ENCODE assay signal across 9 cellular contexts in genomic region chr2:88329815-88330603, GRCh38.
A peak's percentile ranks its signal among the peaks of the same experiment; 100 is the strongest.
DNase-seq lines count a peak whose midpoint lies in the region; ATAC-seq, FAIRE-seq and TF ChIP-seq lines count a peak whose summit lies in the region.
"Had no signal": no experiment of that assay in that cellular context is flagged by ENCODE, and none has a peak within 500 bp of the region (broad histone marks: within the 10 kb centered on the region; RNA-seq: fewer than 3 reads in every experiment).

No MANE protein-coding gene starts in this region.

- H3K79me2 ChIP-seq in astrocyte (ENCODE audit: insufficient read depth, low read length): no peaks in the 10 kb centered on the region

- peak; percentile 69 for FAIRE-seq in HTR-8/SVneo (lab: Jason Lieb, UNC)
- FAIRE-seq in astrocyte (lab: Jason Lieb, UNC): no peak

- H3K4me1 ChIP-seq in astrocyte (ENCODE audit: insufficient read depth, low read length): no peaks in the 10 kb centered on the region

- peak overlapping the region; percentile 85 for H3K27ac Mint-ChIP-seq in astrocyte (ENCODE audit: unreplicated experiment)
- H3K27ac Mint-ChIP-seq in activated naive CD8-positive, alpha-beta T cell treated with anti-CD3 and anti-CD28 coated beads for 36 hours: no peak overlapping the region
- H3K27ac Mint-ChIP-seq: activated naive CD4-positive, alpha-beta T cell treated with anti-CD3 and anti-CD28 coated beads, Interleukin-2, amount 50 U/mL, for 72 hours had no signal

- H2AFZ ChIP-seq in astrocyte (ENCODE audit: low read depth, low read length): no peak overlapping the region

- H3K36me3 Mint-ChIP-seq in astrocyte (ENCODE audit: low read depth, unreplicated experiment): no peaks in the 10 kb centered on the region
- no peaks in the 10 kb centered on the region for H3K36me3 Mint-ChIP-seq in activated naive CD8-positive, alpha-beta T cell treated with anti-CD3 and anti-CD28 coated beads for 36 hours
- H3K36me3 Mint-ChIP-seq: activated naive CD4-positive, alpha-beta T cell treated with anti-CD3 and anti-CD28 coated beads, Interleukin-2, amount 50 U/mL, for 72 hours had no signal

- peak; percentile 89 for ATAC-seq in GM21619 (IDR thresholded peaks at IDR 0.05; ENCODE audit: unreplicated experiment)
- no peak for ATAC-seq in left cardiac atrium

- H3K27ac ChIP-seq in astrocyte (ENCODE audit: low read depth, low read length): peak overlapping the region; percentile 2

- H3K27me3 Mint-ChIP-seq in astrocyte (ENCODE audit: low read depth, unreplicated experiment): peaks cover 5% of the 10 kb centered on the region
- H3K27me3 Mint-ChIP-seq in activated naive CD8-positive, alpha-beta T cell treated with anti-CD3 and anti-CD28 coated beads for 36 hours: peaks cover 29% of the 10 kb centered on the region

- no peaks in the 10 kb centered on the region for H4K20me1 ChIP-seq in astrocyte (ENCODE audit: insufficient read depth, low read length)

- peaks cover 1% of the 10 kb centered on the region for H3K9me3 Mint-ChIP-seq in astrocyte (ENCODE audit: unreplicated experiment)
- H3K9me3 Mint-ChIP-seq in activated naive CD8-positive, alpha-beta T cell treated with anti-CD3 and anti-CD28 coated beads for 36 hours: no peaks in the 10 kb centered on the region
- H3K9me3 Mint-ChIP-seq: activated naive CD4-positive, alpha-beta T cell treated with anti-CD3 and anti-CD28 coated beads, Interleukin-2, amount 50 U/mL, for 72 hours had no signal

- no peaks in the 10 kb centered on the region for H3K9me3 ChIP-seq in astrocyte (ENCODE audit: insufficient read depth, low read depth, low read length)

- intact Hi-C loops in left cardiac atrium (cut with DNase I): no loop called here

- peaks cover 7% of the 10 kb centered on the region for H3K4me1 Mint-ChIP-seq in astrocyte (ENCODE audit: low read depth, unreplicated experiment)
- H3K4me1 Mint-ChIP-seq in activated naive CD8-positive, alpha-beta T cell treated with anti-CD3 and anti-CD28 coated beads for 36 hours: peaks cover 3% of the 10 kb centered on the region

- H3K4me3 ChIP-seq in astrocyte (ENCODE audit: insufficient read depth, low read depth, low read length): no peak overlapping the region

- no peak overlapping the region for H3K9ac ChIP-seq in astrocyte (ENCODE audit: low read length)

- H3K27me3 ChIP-seq in astrocyte (ENCODE audit: insufficient read depth, low read length): peaks cover 2% of the 10 kb centered on the region

- DNase-seq in DMS53 treated with DMSO at 0.1 percent for 48 hours (lab: John Stamatoyannopoulos, UW; ENCODE audit: unreplicated experiment) (peak; percentile 99), HTR-8/SVneo (ENCODE audit: insufficient read length, low spot score) (peak; percentile 43), astrocyte (ENCODE audit: low read depth) (peak; percentile 1), left cardiac atrium (no peak), HUDEP-2 (lab: John Stamatoyannopoulos, UW; ENCODE audit: unreplicated experiment in 76 of 76) (no peak), cerebellum (ENCODE audit: low spot score) (no peak)
- no peak for DNase-seq in activated naive CD8-positive, alpha-beta T cell treated with anti-CD3 and anti-CD28 coated beads for 36 hours

- H3K36me3 ChIP-seq in astrocyte (ENCODE audit: insufficient read depth, low read length): no peaks in the 10 kb centered on the region

- H3K4me2 ChIP-seq in astrocyte (ENCODE audit: low read length): peak overlapping the region; percentile 22

- no peak for TF ChIP-seq CTCF in astrocyte (IDR thresholded peaks at IDR 0.05; ENCODE audit: insufficient read depth, low read depth, low read length)

- H3K4me3 Mint-ChIP-seq in astrocyte (ENCODE audit: unreplicated experiment): no peak overlapping the region
- no peak overlapping the region for H3K4me3 Mint-ChIP-seq in activated naive CD8-positive, alpha-beta T cell treated with anti-CD3 and anti-CD28 coated beads for 36 hours

Comparison
In these comparisons a context has a peak if more than half of its experiments do, and no peak if none do; other contexts are left out.
1. DNase-seq: peak in DMS53 treated with DMSO at 0.1 percent for 48 hours (single experiment), HTR-8/SVneo (single experiment) and astrocyte (single experiment); none in left cardiac atrium (single experiment), HUDEP-2 (0 of 76), activated naive CD8-positive, alpha-beta T cell treated with anti-CD3 and anti-CD28 coated beads for 36 hours (single experiment) and cerebellum (single experiment).